9 cellular contexts compared by ENCODE assay signal in the genomic region with DNA sequence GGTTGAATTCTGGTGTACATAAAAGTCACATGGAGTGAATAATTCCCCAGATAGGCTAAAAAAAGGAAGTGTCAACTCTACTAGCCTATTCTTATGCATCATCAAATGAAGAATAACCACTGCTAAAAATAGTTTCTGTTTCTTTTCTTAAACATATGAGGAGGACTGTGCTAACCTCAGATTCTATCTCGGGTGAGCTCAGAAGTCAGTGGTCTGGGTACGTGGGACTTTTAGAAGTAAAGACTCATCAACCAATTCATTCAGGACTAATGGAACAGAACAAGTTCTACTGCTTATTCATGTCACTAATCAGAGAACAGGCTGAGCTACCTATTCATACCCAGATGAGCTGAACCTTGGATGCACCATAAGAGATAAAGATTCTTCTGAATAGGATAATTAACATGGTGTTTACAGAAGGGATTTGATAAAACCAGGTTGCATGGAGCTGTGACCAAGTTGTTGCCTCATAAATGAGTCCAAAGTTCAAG. TPM values are rescaled to one million over a fixed set of nuclear protein-coding genes. Genes with fewer than 3 reads are reported as not detected.
DNase-seq lines count a peak whose midpoint lies in the region; ATAC-seq and TF ChIP-seq lines count a peak whose summit lies in the region.
"Had no signal": no experiment of that assay in that cellular context is flagged by ENCODE, and none has a peak within 500 bp of the region (broad histone marks: within the 10 kb centered on the region; RNA-seq: fewer than 3 reads in every experiment).

No MANE protein-coding gene starts in this region.

- no peaks in the 10 kb centered on the region for H3K4me1 Mint-ChIP-seq in HFFc6 (ENCODE audit: low read depth)

- H3F3A ChIP-seq in Loucy (ENCODE audit: low read depth), result no peaks in the 10 kb centered on the region

- H3K36me3 ChIP-seq in Loucy (ENCODE audit: insufficient read depth, low read length), result no peaks in the 10 kb centered on the region
- H3K36me3 ChIP-seq: MG63 had no signal

- no peaks in the 10 kb centered on the region for H3K27me3 ChIP-seq in Loucy (ENCODE audit: insufficient read depth, low read length, poor library complexity, severe bottlenecking)

- H3K4me3 ChIP-seq in Loucy (ENCODE audit: low read length, poor library complexity, severe bottlenecking), result no peak overlapping the region
- H3K4me3 ChIP-seq: MG63 had no signal

- ATAC-seq in left lobe of liver, result no peak

- H3K9me3 ChIP-seq in Loucy (ENCODE audit: insufficient read depth, low read depth, low read length), result no peaks in the 10 kb centered on the region
- H3K9me3 ChIP-seq: MG63 had no signal

- H3K4me2 ChIP-seq in Loucy (ENCODE audit: low read depth, low read length, poor library complexity, severe bottlenecking), result peak overlapping the region; percentile 7

- TF ChIP-seq CTCF in HFFc6 (IDR thresholded peaks at IDR 0.05) (no peak), Loucy (conservative IDR thresholded peaks at IDR 0.05; ENCODE audit: low read length) (no peak)

- H3K36me3 Mint-ChIP-seq in HFFc6 (ENCODE audit: low read depth), result no peaks in the 10 kb centered on the region

- H3K9me3 Mint-ChIP-seq in HFFc6, result peaks cover 4% of the 10 kb centered on the region; the same call in 1 of the 2 replicates

- H3K27ac Mint-ChIP-seq in HFFc6, result no peak overlapping the region

- no peak overlapping the region for H2AFZ ChIP-seq in Loucy (ENCODE audit: low read length)

- H4K20me1 ChIP-seq in Loucy (ENCODE audit: insufficient read depth, low read length, poor library complexity, severe bottlenecking), result no peaks in the 10 kb centered on the region

- H3K79me2 ChIP-seq in Loucy (ENCODE audit: insufficient read depth, low read length), result no peaks in the 10 kb centered on the region

- H3K9ac ChIP-seq in Loucy (ENCODE audit: low read depth, low read length, poor library complexity, severe bottlenecking), result no peak overlapping the region

- peaks cover 26% of the 10 kb centered on the region for H3K27me3 Mint-ChIP-seq in HFFc6 (ENCODE audit: insufficient read depth)

- DNase-seq in DMS53 (lab: John Stamatoyannopoulos, UW), result peak; percentile 31
- DNase-seq in DMS53 treated with DMSO at 0.1 percent for 48 hours (lab: John Stamatoyannopoulos, UW; ENCODE audit: unreplicated experiment), result no peak
- peak; percentile 28 for DNase-seq in HFFc6
- peak; percentile 23 for DNase-seq in kidney glomerular epithelial cell (lab: John Stamatoyannopoulos, UW)
- no peak for DNase-seq in left lobe of liver (ENCODE audit: low spot score)
- no peak for DNase-seq in DMS79 treated with DMSO at 0.1 percent for 48 hours (lab: John Stamatoyannopoulos, UW)
- no peak for DNase-seq in SK-N-DZ (ENCODE audit: low spot score)
- DNase-seq: MG63 had no signal

- no peaks in the 10 kb centered on the region for H3K9me2 ChIP-seq in Loucy (replicated peaks; ENCODE audit: low read depth, low read length)

- no peak overlapping the region for H3K4me3 Mint-ChIP-seq in HFFc6

- no peaks in the 10 kb centered on the region for H3K4me1 ChIP-seq in Loucy (ENCODE audit: insufficient read depth, low read length, poor library complexity, severe bottlenecking)

RNA-seq across cellular contexts. Expression of gene ASAH2, which starts 9.5 kb away (rescaled TPM):
- total RNA-seq in HFFc6 (2021; fragmentation: NEBNext Ultra II Directional; extraction: Animal tissue kit (Norgen Biotek cat#: 25700)), result 1 to 10 TPM; 1.0 to 4.7 (median 3.9) TPM
- total RNA-seq in left lobe of liver, result 2.5 TPM
- polyA plus RNA-seq in SK-N-DZ (2014; cell fraction: cytosol; rRNA removed), result 0.42 and 0.97 TPM in 2 replicates
- polyA plus RNA-seq in SK-N-DZ (2014; cell fraction: nucleus; rRNA removed), result 0.51 and 0.73 TPM in 2 replicates

Comparison
In these comparisons a context has a peak if more than half of its experiments do, and no peak if none do; other contexts are left out.
1. DNase-seq: peak in DMS53 (single experiment), HFFc6 (single experiment) and kidney glomerular epithelial cell (single experiment); none in DMS53 treated with DMSO at 0.1 percent for 48 hours (single experiment), left lobe of liver (single experiment), DMS79 treated with DMSO at 0.1 percent for 48 hours (single experiment) and SK-N-DZ (single experiment).